In the genomic region with DNA sequence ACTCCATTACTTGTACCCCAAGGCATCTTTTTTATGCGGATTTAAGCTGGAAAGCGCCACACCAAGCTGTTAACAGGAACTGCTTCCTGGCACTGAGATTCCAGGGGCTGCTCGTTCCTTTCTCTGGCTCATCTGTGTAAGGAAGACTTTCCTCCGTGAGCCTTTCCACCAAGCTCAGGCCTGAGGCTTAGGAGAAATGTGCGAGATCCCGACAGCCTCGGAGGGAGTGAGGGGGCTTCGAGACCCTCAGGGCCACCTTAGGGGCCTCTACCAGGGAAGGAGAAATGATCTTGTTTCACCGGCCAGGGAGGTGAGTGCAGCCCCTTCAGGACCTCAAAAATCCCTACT, we compare ENCODE assay signal across 8 cellular contexts. TPM values are rescaled to one million over a fixed set of nuclear protein-coding genes. Genes with fewer than 3 reads are reported as not detected.
A peak's percentile ranks its signal among the peaks of the same experiment; 100 is the strongest.
DNase-seq lines count a peak whose midpoint lies in the region; ATAC-seq and TF ChIP-seq lines count a peak whose summit lies in the region.

No MANE protein-coding gene starts in this region.

- DNase-seq in PC-9: no peak
- DNase-seq in fibroblast of villous mesenchyme (ENCODE audit: low read depth): no peak
- no peak for DNase-seq in retinal pigment epithelial cell (ENCODE audit: low read depth)
- no peak for DNase-seq in activated CD4-positive, alpha-beta memory T cell treated with anti-CD3 and anti-CD28 coated beads, Interleukin-2, amount 10 ng/mL, durations not matched to agents 7 days and 5 days
- no peak for DNase-seq in COR-L47 (lab: John Stamatoyannopoulos, UW)
- DNase-seq in germinal center (ENCODE audit: low spot score): no peak

- H3K4me1 ChIP-seq in PC-9 (replicated peaks; ENCODE audit: insufficient read depth): peaks cover 23% of the 10 kb centered on the region

- peak overlapping the region; percentile 88 for H2AFZ ChIP-seq in PC-9

- BruUV-seq in PC-9 (replicated peaks; lab: Mats Ljungman, UMichigan): no TSS peak

- peak overlapping the region; percentile 73 for H3K4me2 ChIP-seq in PC-9

- intact Hi-C loops in PC-9 (cut with micrococcal nuclease; ENCODE audit: unreplicated experiment): loop anchor here (1.0 to 10.0 kb wide), 7 partner anchors 40 to 588 kb away; a partner anchor contains a TSS

- H3K27ac ChIP-seq in PC-9: no peak overlapping the region

- peaks cover 12% of the 10 kb centered on the region; the same call in 1 of the 2 replicates for H3K9me3 ChIP-seq in PC-9 (ENCODE audit: insufficient read depth, low read depth)

- H3K36me3 Mint-ChIP-seq in activated CD4-positive, alpha-beta memory T cell treated with anti-CD3 and anti-CD28 coated beads, Interleukin-2, amount 10 ng/mL, durations not matched to agents 7 days and 5 days (ENCODE audit: low read depth): peaks cover 10% of the 10 kb centered on the region

- peak overlapping the region; percentile 69; the same call in 1 of the 2 replicates for H3K4me3 ChIP-seq in PC-9
- peak overlapping the region; percentile 66 for H3K4me3 ChIP-seq in fibroblast of villous mesenchyme (ENCODE audit: low read depth, low read length)
- peak overlapping the region; percentile 64 for H3K4me3 ChIP-seq in retinal pigment epithelial cell (ENCODE audit: low read length)

- H3K4me3 Mint-ChIP-seq in activated CD4-positive, alpha-beta memory T cell treated with anti-CD3 and anti-CD28 coated beads, Interleukin-2, amount 10 ng/mL, durations not matched to agents 7 days and 5 days: no peak overlapping the region

- no peaks in the 10 kb centered on the region for H3K9me2 ChIP-seq in PC-9 (ENCODE audit: insufficient read depth)

- peaks cover 49% of the 10 kb centered on the region for H3K27me3 Mint-ChIP-seq in activated CD4-positive, alpha-beta memory T cell treated with anti-CD3 and anti-CD28 coated beads, Interleukin-2, amount 10 ng/mL, durations not matched to agents 7 days and 5 days

- no peaks in the 10 kb centered on the region for H3K79me2 ChIP-seq in PC-9 (ENCODE audit: low read depth)

- peaks cover 11% of the 10 kb centered on the region for H3F3A ChIP-seq in PC-9 (ENCODE audit: insufficient read depth, low read depth)

- peaks cover 6% of the 10 kb centered on the region for H3K9me3 Mint-ChIP-seq in activated CD4-positive, alpha-beta memory T cell treated with anti-CD3 and anti-CD28 coated beads, Interleukin-2, amount 10 ng/mL, durations not matched to agents 7 days and 5 days

- H4K20me1 ChIP-seq in PC-9 (ENCODE audit: insufficient read depth): no peaks in the 10 kb centered on the region

- TF ChIP-seq CTCF in PC-9 (conservative IDR thresholded peaks at IDR 0.05): no peak; the same call in 1 of the 2 replicates
- TF ChIP-seq CTCF in fibroblast of villous mesenchyme (IDR thresholded peaks at IDR 0.05; ENCODE audit: insufficient read depth, low read depth, low read length): no peak
- TF ChIP-seq CTCF in retinal pigment epithelial cell (conservative IDR thresholded peaks at IDR 0.05; ENCODE audit: low read depth, low read length): no peak

- no peak overlapping the region for H3K27ac Mint-ChIP-seq in activated CD4-positive, alpha-beta memory T cell treated with anti-CD3 and anti-CD28 coated beads, Interleukin-2, amount 10 ng/mL, durations not matched to agents 7 days and 5 days

- no peaks in the 10 kb centered on the region for H3K4me1 Mint-ChIP-seq in activated CD4-positive, alpha-beta memory T cell treated with anti-CD3 and anti-CD28 coated beads, Interleukin-2, amount 10 ng/mL, durations not matched to agents 7 days and 5 days

- CTCF ChIA-PET in PC-9 (lab: Charles Lee): interaction anchor here (0.6 to 0.8 kb wide), 2 partner anchors 163 to 182 kb away, joined by 3 to 5 read pairs; no protein-coding TSS in a partner anchor
- CTCF ChIA-PET in activated CD4-positive, alpha-beta memory T cell treated with anti-CD3 and anti-CD28 coated beads, Interleukin-2, amount 10 ng/mL, durations not matched to agents 7 days and 5 days (lab: Charles Lee): interaction anchor here (0.5 to 3.3 kb wide), 6 partner anchors 39 to 382 kb away, joined by 3 to 11 read pairs (median 5); no protein-coding TSS in a partner anchor

- POLR2A ChIA-PET in PC-9 (lab: Charles Lee; ENCODE audit: unreplicated experiment): interaction anchor here (0.6 kb wide), 1 partner anchor 115 kb away, joined by 18 read pairs; no protein-coding TSS in a partner anchor
- POLR2A ChIA-PET in activated CD4-positive, alpha-beta memory T cell treated with anti-CD3 and anti-CD28 coated beads, Interleukin-2, amount 10 ng/mL, durations not matched to agents 7 days and 5 days (lab: Charles Lee): interaction anchor here (1.5 kb wide), 1 partner anchor 14 kb away, joined by 3 read pairs; no protein-coding TSS in a partner anchor

- H3K27me3 ChIP-seq in PC-9 (ENCODE audit: insufficient read depth, low read depth): no peaks in the 10 kb centered on the region

- peak; percentile 2 for ATAC-seq in GM18867 (IDR thresholded peaks at IDR 0.05; ENCODE audit: unreplicated experiment)
- no peak for ATAC-seq in GM19452 (IDR thresholded peaks at IDR 0.05; ENCODE audit: unreplicated experiment)

- no peaks in the 10 kb centered on the region for H3K36me3 ChIP-seq in PC-9 (ENCODE audit: low read depth)

RNA-seq across cellular contexts. Expression of a gene that starts 17.1 kb away (rescaled TPM):
- total RNA-seq in PC-9 (2021) (14.0 and 25.8 TPM in 2 replicates), fibroblast of villous mesenchyme (0.43 and 0.64 TPM in 2 replicates)
- under 1 TPM in 1 of 2 experiments, not detected in 1; 0.15 TPM for total RNA-seq in activated CD4-positive, alpha-beta memory T cell treated with anti-CD3 and anti-CD28 coated beads, Interleukin-2, amount 10 ng/mL, durations not matched to agents 7 days and 5 days

RNA-seq across cellular contexts. Expression of a gene that starts 51.7 kb away (rescaled TPM):
- total RNA-seq in PC-9 (2021) (450 and 557 TPM in 2 replicates), fibroblast of villous mesenchyme (100 and 103 TPM in 2 replicates)
- 100 to 1,000 TPM; 454 to 476 TPM for total RNA-seq in activated CD4-positive, alpha-beta memory T cell treated with anti-CD3 and anti-CD28 coated beads, Interleukin-2, amount 10 ng/mL, durations not matched to agents 7 days and 5 days
